8 cellular contexts compared by ENCODE assay signal in genomic region chr16:87380875-87381274, GRCh38. TPM values are rescaled to one million over a fixed set of nuclear protein-coding genes. Genes with fewer than 3 reads are reported as not detected.
A peak's percentile ranks its signal among the peaks of the same experiment; 100 is the strongest.
DNase-seq lines count a peak whose midpoint lies in the region; ATAC-seq and TF ChIP-seq lines count a peak whose summit lies in the region.
"Had no signal": no experiment of that assay in that cellular context is flagged by ENCODE, and none has a peak within 500 bp of the region (broad histone marks: within the 10 kb centered on the region; RNA-seq: fewer than 3 reads in every experiment).

No MANE protein-coding gene starts in this region.

- peaks cover 37% of the 10 kb centered on the region for H3K4me1 Mint-ChIP-seq in activated CD8-positive, alpha-beta T cell treated with anti-CD3 and anti-CD28 coated beads, Interleukin-2, amount 10 ng/mL, durations not matched to agents 7 days and 5 days (ENCODE audit: low read depth)
- peaks cover 73% of the 10 kb centered on the region for H3K4me1 Mint-ChIP-seq in stimulated activated naive CD8-positive, alpha-beta T cell treated with anti-CD3 and anti-CD28 coated beads, Interleukin-15, amount 100 ng/mL, for 72 hours

- in situ Hi-C loops in GM23248 (cut with MboI): no loop called here

- peaks cover 28% of the 10 kb centered on the region for H3F3A ChIP-seq in GM23248 (ENCODE audit: insufficient read depth)

- no peak for TF ChIP-seq CTCF in hepatocyte (IDR thresholded peaks at IDR 0.05; ENCODE audit: poor library complexity)

- H3K9ac ChIP-seq in GM23248: peak overlapping the region; percentile 90

- no peaks in the 10 kb centered on the region for H3K27me3 ChIP-seq in GM23248 (replicated peaks; ENCODE audit: insufficient read depth)
- H3K27me3 ChIP-seq in hepatocyte: no peaks in the 10 kb centered on the region

- POLR2A ChIA-PET in activated CD8-positive, alpha-beta T cell treated with anti-CD3 and anti-CD28 coated beads, Interleukin-2, amount 10 ng/mL, durations not matched to agents 7 days and 5 days (lab: Charles Lee): interaction anchor here (0.8 kb wide), 1 partner anchor 64 kb away, joined by 3 read pairs; the partner anchor contains the start of gene C16orf95

- H3K27ac ChIP-seq in GM23248 (peak overlapping the region; percentile 89), hepatocyte (peak overlapping the region; percentile 66)

- peaks cover 72% of the 10 kb centered on the region for H3K79me2 ChIP-seq in GM23248 (ENCODE audit: insufficient read depth)
- H3K79me2 ChIP-seq in hepatocyte: peaks cover 69% of the 10 kb centered on the region

- H2AFZ ChIP-seq in GM23248 (no peak overlapping the region), hepatocyte (no peak overlapping the region)

- WGBS in GM23248 (ENCODE audit: low coverage in 1 of 2, low lambda C conversion rate in 2 of 2, missing lambda C conversion rate in 2 of 2), 2 experiments: 54 to 60% methylated on average over 4 of the region's 4 CpGs
- WGBS in hepatocyte (ENCODE audit: low lambda C conversion rate, missing lambda C conversion rate): 76% methylated on average over 4 of the region's 4 CpGs

- H3K9me2 ChIP-seq in GM23248 (ENCODE audit: insufficient read depth): no peaks in the 10 kb centered on the region
- no peaks in the 10 kb centered on the region for H3K9me2 ChIP-seq in hepatocyte (replicated peaks; ENCODE audit: insufficient read depth)

- ATAC-seq in activated CD8-positive, alpha-beta T cell treated with anti-CD3 and anti-CD28 coated beads, Interleukin-2, amount 10 ng/mL, durations not matched to agents 7 days and 5 days: no peak
- no peak for ATAC-seq in stimulated activated naive CD8-positive, alpha-beta T cell treated with anti-CD3 and anti-CD28 coated beads, Interleukin-15, amount 100 ng/mL, for 72 hours
- ATAC-seq in HG03039 (IDR thresholded peaks at IDR 0.05; ENCODE audit: unreplicated experiment): no peak

- H4K20me1 ChIP-seq in GM23248 (ENCODE audit: insufficient read depth) (no peaks in the 10 kb centered on the region; the same call in 1 of the 2 replicates), hepatocyte (ENCODE audit: insufficient read depth, poor library complexity, severe bottlenecking) (peaks cover 35% of the 10 kb centered on the region)

- H3K4me2 ChIP-seq in GM23248 (ENCODE audit: unreplicated experiment) (peak overlapping the region; percentile 95), hepatocyte (peak overlapping the region; percentile 96)

- CTCF ChIA-PET in activated CD8-positive, alpha-beta T cell treated with anti-CD3 and anti-CD28 coated beads, Interleukin-2, amount 10 ng/mL, durations not matched to agents 7 days and 5 days (lab: Charles Lee): interaction anchor here (1.0 to 5.0 kb wide), 5 partner anchors 9 to 255 kb away, joined by 3 to 25 read pairs (median 4); partner anchors contain the start of gene C16orf95

- no peaks in the 10 kb centered on the region for H3K9me3 Mint-ChIP-seq in activated CD8-positive, alpha-beta T cell treated with anti-CD3 and anti-CD28 coated beads, Interleukin-2, amount 10 ng/mL, durations not matched to agents 7 days and 5 days (ENCODE audit: insufficient read depth)
- peaks cover 0 to 6% of the 10 kb centered on the region in 2 donors for H3K9me3 Mint-ChIP-seq in stimulated activated naive CD8-positive, alpha-beta T cell treated with anti-CD3 and anti-CD28 coated beads, Interleukin-15, amount 100 ng/mL, for 72 hours

- H3K4me1 ChIP-seq in GM23248 (ENCODE audit: insufficient read depth) (peaks cover 24% of the 10 kb centered on the region), hepatocyte (ENCODE audit: insufficient read depth) (peaks cover 21% of the 10 kb centered on the region)

- peaks cover 16% of the 10 kb centered on the region for H3K36me3 Mint-ChIP-seq in activated CD8-positive, alpha-beta T cell treated with anti-CD3 and anti-CD28 coated beads, Interleukin-2, amount 10 ng/mL, durations not matched to agents 7 days and 5 days (ENCODE audit: low read depth)

- H3K4me3 ChIP-seq in GM23248 (peak overlapping the region; percentile 81), hepatocyte (no peak overlapping the region)

- no peaks in the 10 kb centered on the region for H3K36me3 ChIP-seq in GM23248 (ENCODE audit: low read depth)
- no peaks in the 10 kb centered on the region for H3K36me3 ChIP-seq in hepatocyte (replicated peaks; ENCODE audit: insufficient read depth, low read depth)

- H3K9me3 ChIP-seq in GM23248 (ENCODE audit: low read depth) (no peaks in the 10 kb centered on the region), hepatocyte (ENCODE audit: low read depth) (no peaks in the 10 kb centered on the region)

- H3K27ac Mint-ChIP-seq in activated CD8-positive, alpha-beta T cell treated with anti-CD3 and anti-CD28 coated beads, Interleukin-2, amount 10 ng/mL, durations not matched to agents 7 days and 5 days: peak overlapping the region; percentile 82
- H3K27ac Mint-ChIP-seq in stimulated activated naive CD8-positive, alpha-beta T cell treated with anti-CD3 and anti-CD28 coated beads, Interleukin-15, amount 100 ng/mL, for 72 hours: peak overlapping the region in 1 of 2 donors; percentile 42

- H3K4me3 Mint-ChIP-seq in activated CD8-positive, alpha-beta T cell treated with anti-CD3 and anti-CD28 coated beads, Interleukin-2, amount 10 ng/mL, durations not matched to agents 7 days and 5 days: peak overlapping the region; percentile 87
- peak overlapping the region; percentile 95 to 97 for H3K4me3 Mint-ChIP-seq in stimulated activated naive CD8-positive, alpha-beta T cell treated with anti-CD3 and anti-CD28 coated beads, Interleukin-15, amount 100 ng/mL, for 72 hours

- peak; percentile 64 for DNase-seq in GM23248
- DNase-seq in activated CD8-positive, alpha-beta T cell treated with anti-CD3 and anti-CD28 coated beads, Interleukin-2, amount 10 ng/mL, durations not matched to agents 7 days and 5 days: no peak
- DNase-seq in hepatocyte (ENCODE audit: low spot score): no peak
- DNase-seq in stimulated activated naive CD8-positive, alpha-beta T cell treated with anti-CD3 and anti-CD28 coated beads, Interleukin-15, amount 100 ng/mL, for 72 hours: no peak
- DNase-seq in cerebellar nuclear complex (lab: John Stamatoyannopoulos, UW): no peak
- DNase-seq in MV-4-11 (lab: John Stamatoyannopoulos, UW): no peak
- DNase-seq: activated CD4-positive, alpha-beta T cell treated with anti-CD3 and anti-CD28 coated beads, Interleukin-2, amount 50 U/mL, for 1 hour had no signal

- peaks cover 2% of the 10 kb centered on the region for H3K27me3 Mint-ChIP-seq in activated CD8-positive, alpha-beta T cell treated with anti-CD3 and anti-CD28 coated beads, Interleukin-2, amount 10 ng/mL, durations not matched to agents 7 days and 5 days (ENCODE audit: low read depth)
- H3K27me3 Mint-ChIP-seq in stimulated activated naive CD8-positive, alpha-beta T cell treated with anti-CD3 and anti-CD28 coated beads, Interleukin-15, amount 100 ng/mL, for 72 hours: no peaks in the 10 kb centered on the region

RNA-seq across cellular contexts. Expression of gene FBXO31, which starts 2.7 kb away (rescaled TPM):
- total RNA-seq in GM23248 (2014; rRNA removed; shearing (Covaris generic)): 31.0 and 46.8 TPM in 2 replicates
- polyA plus RNA-seq in GM23248 (2016; fragmentation: Nextera tagmentation; extraction: Ambion mirVana): 17.5 and 19.3 TPM in 2 replicates
- 10 to 100 TPM; 29.3 to 30.1 TPM for total RNA-seq in activated CD8-positive, alpha-beta T cell treated with anti-CD3 and anti-CD28 coated beads, Interleukin-2, amount 10 ng/mL, durations not matched to agents 7 days and 5 days
- total RNA-seq in hepatocyte: 11.0 and 16.5 TPM in 2 replicates
- 25.3 and 28.9 TPM in 2 replicates for polyA plus RNA-seq in hepatocyte

RNA-seq across cellular contexts. Expression of gene MAP1LC3B, which starts 11.3 kb away (rescaled TPM):
- 43.3 and 43.9 TPM in 2 replicates for total RNA-seq in GM23248 (2014; rRNA removed; shearing (Covaris generic))
- polyA plus RNA-seq in GM23248 (2016; fragmentation: Nextera tagmentation; extraction: Ambion mirVana) (224 and 226 TPM in 2 replicates), hepatocyte (125 and 134 TPM in 2 replicates)
- total RNA-seq in activated CD8-positive, alpha-beta T cell treated with anti-CD3 and anti-CD28 coated beads, Interleukin-2, amount 10 ng/mL, durations not matched to agents 7 days and 5 days: 10 to 100 TPM; 40.2 to 45.3 TPM
- total RNA-seq in hepatocyte: 73.3 and 76.4 TPM in 2 replicates
